ENCODE assay signal across 18 cellular contexts in the genomic region with DNA sequence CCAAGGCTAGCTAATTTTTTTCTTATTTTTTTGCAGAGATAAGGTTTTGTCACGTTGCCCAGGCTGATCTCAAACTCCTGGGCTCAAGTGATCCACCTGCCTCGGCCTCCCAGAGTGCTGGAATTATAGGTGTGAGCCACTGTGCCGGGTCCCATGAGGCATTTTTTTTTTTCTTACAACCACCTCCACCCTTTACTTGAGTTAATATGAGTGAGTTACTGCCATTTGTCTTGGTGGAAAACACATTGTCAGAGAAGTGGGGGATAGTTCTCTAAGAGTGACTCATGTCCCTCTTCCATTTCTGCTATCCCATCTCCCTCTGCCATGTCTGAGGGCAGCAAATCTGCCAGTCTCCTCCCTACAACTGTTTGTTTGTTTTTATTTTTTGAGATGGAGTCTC.
DNase-seq lines count a peak whose midpoint lies in the region; ATAC-seq and TF ChIP-seq lines count a peak whose summit lies in the region.
"Had no signal": no experiment of that assay in that cellular context is flagged by ENCODE, and none has a peak within 500 bp of the region (broad histone marks: within the 10 kb centered on the region; RNA-seq: fewer than 3 reads in every experiment).

No MANE protein-coding gene starts in this region.

- TF ChIP-seq POLR2A in transverse colon (IDR thresholded peaks at IDR 0.05), result no peak

- ATAC-seq in GM21825 (IDR thresholded peaks at IDR 0.05; ENCODE audit: unreplicated experiment), result no peak
- ATAC-seq in GM21619 (IDR thresholded peaks at IDR 0.05; ENCODE audit: unreplicated experiment), result no peak
- ATAC-seq: A549 had no signal

- TF ChIP-seq EP300 in transverse colon (IDR thresholded peaks at IDR 0.05; ENCODE audit: low read depth), result no peak

- H3K4me1 Mint-ChIP-seq in mesothelial cell of epicardium, result peaks cover 41% of the 10 kb centered on the region

- 63% methylated on average over 3 of the region's 3 CpGs; no CpG with 5 or more reads in 1 of the 2 donors for WGBS in transverse colon (ENCODE audit: low coverage in 1 of 2), 2 donors

- intact Hi-C loops in transverse colon (cut with DNase I; ENCODE audit: low total_unique reads), result no loop called here

- H3K9me3 ChIP-seq in transverse colon, result no peaks in the 10 kb centered on the region
- H3K9me3 ChIP-seq: A549, Caco-2, HAP-1 had no signal

- no peaks in the 10 kb centered on the region for H3K27me3 ChIP-seq in transverse colon

- H3K4me1 ChIP-seq in transverse colon, result peaks cover 0 to 16% (median 4%) of the 10 kb centered on the region in 4 donors
- H3K4me1 ChIP-seq: A549 had no signal

- H3K36me3 ChIP-seq in transverse colon, result no peaks in the 10 kb centered on the region
- H3K36me3 ChIP-seq: HAP-1 had no signal

- H3K27ac Mint-ChIP-seq in mesothelial cell of epicardium, result peak overlapping the region; percentile 49
- H3K27ac Mint-ChIP-seq: CD4-positive, alpha-beta T cell had no signal

- in situ Hi-C loops in Caki2 (cut with HindIII; ENCODE audit: low pct_unique_long_range_greater_than_20kb, low sequenced_read_pairs), result no loop called here
- in situ Hi-C loops in transverse colon (cut with MboI; ENCODE audit: low pct_ligation_motif_present in 1 of 4, low pct_unique_long_range_greater_than_20kb in 1 of 4, low sequenced_read_pairs in 3 of 4), result no loop called here

- H3K27me3 Mint-ChIP-seq in mesothelial cell of epicardium (ENCODE audit: low read depth), result no peaks in the 10 kb centered on the region

- H3K9me3 Mint-ChIP-seq in mesothelial cell of epicardium, result no peaks in the 10 kb centered on the region
- H3K9me3 Mint-ChIP-seq: CD4-positive, alpha-beta T cell had no signal

- TF ChIP-seq CTCF in mesothelial cell of epicardium (IDR thresholded peaks at IDR 0.05; ENCODE audit: unreplicated experiment) (no peak), transverse colon (IDR thresholded peaks at IDR 0.05) (no peak)

- H3K4me3 Mint-ChIP-seq in mesothelial cell of epicardium, result no peak overlapping the region
- H3K4me3 Mint-ChIP-seq: CD4-positive, alpha-beta T cell had no signal

- H3K4me3 ChIP-seq in transverse colon, result no peak overlapping the region
- H3K4me3 ChIP-seq: A549, HAP-1 had no signal

- DNase-seq in Caki2 (ENCODE audit: low read depth) (peak; percentile 35), epithelial cell of prostate (ENCODE audit: low read depth, low spot score) (no peak), mesothelial cell of epicardium (ENCODE audit: low spot score in 2 of 2, unreplicated experiment in 2 of 2) (no peak), transverse colon (peak; percentile 15), NCI-H446 (lab: John Stamatoyannopoulos, UW) (no peak)
- DNase-seq: AML-193; Caco-2; CD4-positive, alpha-beta T cell; DMS153; DMS79; GDM1 had no signal

- no peaks in the 10 kb centered on the region for H3K36me3 Mint-ChIP-seq in mesothelial cell of epicardium

- H3K27ac ChIP-seq in epithelial cell of prostate (peak overlapping the region; percentile 66), transverse colon (peak overlapping the region in 3 of 4 donors; percentile 26 to 48 (median 32))
- H3K27ac ChIP-seq: 22Rv1, A549, C4-2B, HL-60 had no signal

Comparison
In these comparisons a context has a peak if more than half of its experiments do, and no peak if none do; other contexts are left out.
1. DNase-seq: peak in Caki2 (single experiment) and transverse colon (single experiment); none in epithelial cell of prostate (single experiment), mesothelial cell of epicardium (0 of 2) and NCI-H446 (0 of 2).